1 cellular context compared by ENCODE assay signal in the genomic region with DNA sequence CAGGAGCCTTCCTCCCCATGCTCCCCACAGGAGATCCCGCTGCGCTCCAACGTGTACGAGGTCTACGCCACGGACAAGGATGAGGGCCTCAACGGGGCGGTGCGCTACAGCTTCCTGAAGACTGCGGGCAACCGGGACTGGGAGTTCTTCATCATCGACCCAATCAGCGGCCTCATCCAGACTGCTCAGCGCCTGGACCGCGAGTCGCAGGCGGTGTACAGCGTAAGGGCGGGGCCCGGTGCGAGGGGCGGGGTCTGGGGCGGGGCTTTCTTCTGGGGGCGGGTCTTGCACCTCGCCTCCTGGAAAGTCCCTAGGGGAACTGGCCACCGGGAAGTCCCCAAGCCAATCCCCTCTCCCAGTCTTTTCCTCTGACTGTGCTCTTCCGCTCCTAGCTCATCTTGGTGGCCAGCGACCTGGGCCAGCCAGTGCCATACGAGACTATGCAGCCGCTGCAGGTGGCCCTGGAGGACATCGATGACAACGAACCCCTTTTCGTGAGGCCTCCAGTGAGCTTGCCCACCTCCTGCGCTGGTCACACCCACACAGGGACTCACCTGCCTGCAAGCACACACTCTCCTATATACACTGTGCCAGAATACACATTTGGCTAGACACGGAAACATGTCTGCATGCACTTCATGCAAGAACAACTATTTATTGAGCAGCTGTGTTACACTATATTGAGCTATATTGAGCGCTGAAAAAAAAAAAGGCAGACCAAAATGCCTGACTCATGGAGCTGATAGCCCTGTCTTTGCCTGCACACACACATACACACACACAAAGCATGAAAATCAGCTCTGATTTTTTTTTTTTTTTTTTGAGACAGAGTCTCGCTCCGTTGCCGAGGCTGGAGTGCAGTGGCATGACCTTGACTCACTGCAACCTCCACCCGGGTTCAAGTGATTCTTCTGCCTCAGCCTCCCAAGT.
TF ChIP-seq lines count a peak whose summit lies in the region.

No MANE protein-coding gene starts in this region.

TF ChIP-seq in HepG2, 621 proteins besides CTCF, POLR2A, EP300 and RAD21:
- no peak for TF ChIP-seq SOX13 (IDR thresholded peaks at IDR 0.05)
- TF ChIP-seq SOX13 (CRISPR knock-in tag; conservative IDR thresholded peaks at IDR 0.05 in 1 of 2, IDR thresholded peaks at IDR 0.05 in 1 of 2): no peak
- TF ChIP-seq, protein P1, sequence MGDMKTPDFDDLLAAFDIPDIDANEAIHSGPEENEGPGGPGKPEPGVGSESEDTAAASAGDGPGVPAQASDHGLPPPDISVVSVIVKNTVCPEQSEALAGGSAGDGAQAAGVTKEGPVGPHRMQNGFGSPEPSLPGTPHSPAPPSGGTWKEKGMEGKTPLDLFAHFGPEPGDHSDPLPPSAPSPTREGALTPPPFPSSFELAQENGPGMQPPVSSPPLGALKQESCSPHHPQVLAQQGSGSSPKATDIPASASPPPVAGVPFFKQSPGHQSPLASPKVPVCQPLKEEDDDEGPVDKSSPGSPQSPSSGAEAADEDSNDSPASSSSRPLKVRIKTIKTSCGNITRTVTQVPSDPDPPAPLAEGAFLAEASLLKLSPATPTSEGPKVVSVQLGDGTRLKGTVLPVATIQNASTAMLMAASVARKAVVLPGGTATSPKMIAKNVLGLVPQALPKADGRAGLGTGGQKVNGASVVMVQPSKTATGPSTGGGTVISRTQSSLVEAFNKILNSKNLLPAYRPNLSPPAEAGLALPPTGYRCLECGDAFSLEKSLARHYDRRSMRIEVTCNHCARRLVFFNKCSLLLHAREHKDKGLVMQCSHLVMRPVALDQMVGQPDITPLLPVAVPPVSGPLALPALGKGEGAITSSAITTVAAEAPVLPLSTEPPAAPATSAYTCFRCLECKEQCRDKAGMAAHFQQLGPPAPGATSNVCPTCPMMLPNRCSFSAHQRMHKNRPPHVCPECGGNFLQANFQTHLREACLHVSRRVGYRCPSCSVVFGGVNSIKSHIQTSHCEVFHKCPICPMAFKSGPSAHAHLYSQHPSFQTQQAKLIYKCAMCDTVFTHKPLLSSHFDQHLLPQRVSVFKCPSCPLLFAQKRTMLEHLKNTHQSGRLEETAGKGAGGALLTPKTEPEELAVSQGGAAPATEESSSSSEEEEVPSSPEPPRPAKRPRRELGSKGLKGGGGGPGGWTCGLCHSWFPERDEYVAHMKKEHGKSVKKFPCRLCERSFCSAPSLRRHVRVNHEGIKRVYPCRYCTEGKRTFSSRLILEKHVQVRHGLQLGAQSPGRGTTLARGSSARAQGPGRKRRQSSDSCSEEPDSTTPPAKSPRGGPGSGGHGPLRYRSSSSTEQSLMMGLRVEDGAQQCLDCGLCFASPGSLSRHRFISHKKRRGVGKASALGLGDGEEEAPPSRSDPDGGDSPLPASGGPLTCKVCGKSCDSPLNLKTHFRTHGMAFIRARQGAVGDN (CRISPR knock-in tag; IDR thresholded peaks at IDR 0.05): peak; percentile 20; the same call in 1 of the 2 replicates
